In the genomic region with DNA sequence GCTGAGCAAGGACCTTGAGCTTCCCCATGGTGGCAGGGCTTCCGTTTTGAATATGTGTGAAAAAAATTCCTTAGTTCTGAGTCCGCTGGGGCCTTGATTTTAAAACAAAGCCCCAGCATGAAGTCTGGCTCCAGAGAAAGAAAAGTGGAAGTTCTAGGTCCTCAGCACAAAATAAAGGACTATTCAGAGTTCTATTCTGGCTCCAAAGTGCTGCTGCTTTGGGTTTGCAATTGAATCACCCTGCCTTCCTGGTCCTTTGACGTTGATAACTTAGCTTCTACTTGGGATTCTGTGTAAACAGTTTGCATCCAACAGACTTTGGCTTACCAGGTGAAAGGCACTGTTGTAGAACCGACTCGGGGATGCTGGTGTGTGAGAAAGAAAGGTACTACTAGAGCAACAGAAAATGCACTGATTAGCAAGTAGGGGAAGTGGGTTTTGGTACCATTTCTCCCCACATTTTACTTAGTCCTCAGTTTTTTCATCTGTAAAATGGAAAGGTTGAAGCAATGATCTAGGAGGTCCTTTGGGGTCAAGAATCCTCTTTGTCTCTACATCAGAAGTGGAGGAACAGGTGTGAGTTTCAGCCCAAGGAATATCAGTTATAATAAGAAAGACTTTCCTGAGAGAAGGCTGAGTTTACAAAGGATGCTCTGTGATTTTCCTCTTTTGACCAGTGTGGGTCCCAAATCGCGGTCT, we compare ENCODE assay signal across 13 cellular contexts. TPM values are rescaled to one million over a fixed set of nuclear protein-coding genes. Genes with fewer than 3 reads are reported as not detected.
DNase-seq lines count a peak whose midpoint lies in the region; ATAC-seq and TF ChIP-seq lines count a peak whose summit lies in the region.
"Had no signal": no experiment of that assay in that cellular context is flagged by ENCODE, and none has a peak within 500 bp of the region (broad histone marks: within the 10 kb centered on the region; RNA-seq: fewer than 3 reads in every experiment).

No MANE protein-coding gene starts in this region.

- in situ Hi-C loops in GM13977 (cut with MboI; ENCODE audit: low pct_unique_long_range_greater_than_20kb, low sequenced_read_pairs, unreplicated experiment): no loop called here

- H3K4me3 ChIP-seq in right atrium auricular region (no peak overlapping the region), prostate gland (no peak overlapping the region)

- H3K4me1 ChIP-seq in right atrium auricular region: peaks cover 0 to 55% of the 10 kb centered on the region in 2 donors
- no peaks in the 10 kb centered on the region for H3K4me1 ChIP-seq in prostate gland (replicated peaks)

- 73% methylated on average over 7 of the region's 7 CpGs for WGBS in prostate gland

- no peak for TF ChIP-seq CTCF in right atrium auricular region (IDR thresholded peaks at IDR 0.05)
- TF ChIP-seq CTCF in prostate gland (IDR thresholded peaks at IDR 0.05): no peak
- no peak for TF ChIP-seq CTCF in GM13977 (IDR thresholded peaks at IDR 0.05; ENCODE audit: extremely low read depth, insufficient read depth, missing control alignments)

- no peak for TF ChIP-seq POLR2A in prostate gland (IDR thresholded peaks at IDR 0.05)

- ATAC-seq in left cardiac atrium: no peak
- ATAC-seq: effector memory CD8-positive, alpha-beta T cell had no signal

- H3K9me3 ChIP-seq in right atrium auricular region: no peaks in the 10 kb centered on the region
- H3K9me3 ChIP-seq in prostate gland: no peaks in the 10 kb centered on the region

- intact Hi-C loops in left cardiac atrium (cut with DNase I): no loop called here
- intact Hi-C loops in prostate gland (cut with DNase I): no loop called here

- DNase-seq in right atrium auricular region (ENCODE audit: low spot score) (no peak), left cardiac atrium (no peak), iPS DF 4.7 (ENCODE audit: extremely low read depth, low spot score) (peak; percentile 51), prostate gland (ENCODE audit: low spot score) (no peak), HK-2 (ENCODE audit: unreplicated experiment) (no peak), NCI-H774 (lab: John Stamatoyannopoulos, UW) (no peak), GM13977 (ENCODE audit: low spot score) (no peak), kidney glomerular epithelial cell (lab: John Stamatoyannopoulos, UW) (no peak)
- DNase-seq: activated effector memory CD4-positive, alpha-beta T cell treated with Interleukin-2 at 50 U/mL for 16 hours; effector memory CD8-positive, alpha-beta T cell; H7; OCI-M1; WERI-Rb-1 had no signal

- no peaks in the 10 kb centered on the region for H3K27me3 ChIP-seq in right atrium auricular region
- no peaks in the 10 kb centered on the region for H3K27me3 ChIP-seq in prostate gland (replicated peaks; ENCODE audit: insufficient read depth)

- peak overlapping the region; percentile 67 to 73 for H3K27ac ChIP-seq in right atrium auricular region
- H3K27ac ChIP-seq in prostate gland: peak overlapping the region; percentile 63 to 69
- H3K27ac ChIP-seq: WERI-Rb-1 had no signal

- H3K36me3 ChIP-seq in right atrium auricular region: no peaks in the 10 kb centered on the region
- no peaks in the 10 kb centered on the region for H3K36me3 ChIP-seq in prostate gland
- H3K36me3 ChIP-seq: WERI-Rb-1 had no signal

RNA-seq across cellular contexts. Expression of a gene that starts 28.4 kb away (rescaled TPM):
- 100 to 1,000 TPM; 866 to 898 TPM for total RNA-seq in right atrium auricular region
- total RNA-seq in left cardiac atrium: 100 to 1,000 TPM; 580 to 792 TPM
- 1,000 to 10,000 TPM in 1 of 2 donors, 100 to 1,000 TPM in 1; 322 to 1,366 TPM for total RNA-seq in prostate gland
